Comparison of ENCODE assay signal across 1 cellular context in the genomic region with DNA sequence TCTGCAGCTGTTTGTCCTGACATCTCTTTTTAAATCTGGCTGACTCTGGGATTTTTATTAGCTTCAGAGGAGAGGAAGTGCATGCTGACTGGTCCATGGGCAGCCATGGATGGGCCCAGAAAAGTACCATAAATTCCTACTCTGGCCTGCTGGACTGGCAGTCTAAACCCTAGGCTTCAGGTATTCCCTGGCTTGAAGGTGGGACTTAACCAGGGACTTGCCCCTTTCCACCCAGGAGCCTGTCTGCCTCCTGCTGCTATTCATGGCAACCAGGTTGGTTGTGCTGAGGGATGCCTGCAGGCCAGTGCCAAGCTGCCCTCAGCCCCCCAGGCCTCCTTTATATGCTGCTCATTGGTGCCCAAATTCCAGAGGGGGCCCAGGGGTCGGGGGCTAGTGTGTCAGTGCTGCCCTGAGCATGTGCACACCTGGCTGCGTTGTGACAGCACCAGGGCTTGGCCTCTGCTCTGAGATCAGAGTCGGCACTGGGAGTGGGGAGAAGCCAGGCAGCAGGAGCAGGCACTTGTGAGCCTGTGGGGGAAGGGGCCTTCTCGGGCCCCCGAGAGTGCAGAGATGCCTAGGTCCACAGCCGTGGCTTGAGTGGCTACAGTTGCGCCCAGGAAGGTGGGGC.
TF ChIP-seq lines count a peak whose summit lies in the region.

No MANE protein-coding gene starts in this region.

TF ChIP-seq in GM23338, 12 proteins besides CTCF, POLR2A, EP300 and RAD21 (continued from another document):
- TF ChIP-seq, protein P1, sequence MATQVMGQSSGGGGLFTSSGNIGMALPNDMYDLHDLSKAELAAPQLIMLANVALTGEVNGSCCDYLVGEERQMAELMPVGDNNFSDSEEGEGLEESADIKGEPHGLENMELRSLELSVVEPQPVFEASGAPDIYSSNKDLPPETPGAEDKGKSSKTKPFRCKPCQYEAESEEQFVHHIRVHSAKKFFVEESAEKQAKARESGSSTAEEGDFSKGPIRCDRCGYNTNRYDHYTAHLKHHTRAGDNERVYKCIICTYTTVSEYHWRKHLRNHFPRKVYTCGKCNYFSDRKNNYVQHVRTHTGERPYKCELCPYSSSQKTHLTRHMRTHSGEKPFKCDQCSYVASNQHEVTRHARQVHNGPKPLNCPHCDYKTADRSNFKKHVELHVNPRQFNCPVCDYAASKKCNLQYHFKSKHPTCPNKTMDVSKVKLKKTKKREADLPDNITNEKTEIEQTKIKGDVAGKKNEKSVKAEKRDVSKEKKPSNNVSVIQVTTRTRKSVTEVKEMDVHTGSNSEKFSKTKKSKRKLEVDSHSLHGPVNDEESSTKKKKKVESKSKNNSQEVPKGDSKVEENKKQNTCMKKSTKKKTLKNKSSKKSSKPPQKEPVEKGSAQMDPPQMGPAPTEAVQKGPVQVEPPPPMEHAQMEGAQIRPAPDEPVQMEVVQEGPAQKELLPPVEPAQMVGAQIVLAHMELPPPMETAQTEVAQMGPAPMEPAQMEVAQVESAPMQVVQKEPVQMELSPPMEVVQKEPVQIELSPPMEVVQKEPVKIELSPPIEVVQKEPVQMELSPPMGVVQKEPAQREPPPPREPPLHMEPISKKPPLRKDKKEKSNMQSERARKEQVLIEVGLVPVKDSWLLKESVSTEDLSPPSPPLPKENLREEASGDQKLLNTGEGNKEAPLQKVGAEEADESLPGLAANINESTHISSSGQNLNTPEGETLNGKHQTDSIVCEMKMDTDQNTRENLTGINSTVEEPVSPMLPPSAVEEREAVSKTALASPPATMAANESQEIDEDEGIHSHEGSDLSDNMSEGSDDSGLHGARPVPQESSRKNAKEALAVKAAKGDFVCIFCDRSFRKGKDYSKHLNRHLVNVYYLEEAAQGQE (IDR thresholded peaks at IDR 0.05; ENCODE audit: unreplicated experiment) = no peak
- TF ChIP-seq NANOG (IDR thresholded peaks at IDR 0.05; ENCODE audit: borderline replicate concordance) = no peak
- TF ChIP-seq EZH2phosphoT487 (IDR thresholded peaks at IDR 0.05; ENCODE audit: unreplicated experiment) = no peak
- TF ChIP-seq ZNF462 (CRISPR knock-in tag; IDR thresholded peaks at IDR 0.05) = no peak
- no peak for TF ChIP-seq ETS1 (IDR thresholded peaks at IDR 0.05)
- TF ChIP-seq ZNF331 (CRISPR knock-in tag; IDR thresholded peaks at IDR 0.05; ENCODE audit: low read depth) = no peak
- no peak for TF ChIP-seq ZNF114 (CRISPR knock-in tag; IDR thresholded peaks at IDR 0.05)
